ENCODE assay signal across 1 cellular context in genomic region chr14:105397350-105397931, GRCh38.
TF ChIP-seq lines count a peak whose summit lies in the region.

No MANE protein-coding gene starts in this region.

TF ChIP-seq in H1, 55 proteins besides CTCF, POLR2A, EP300 and RAD21:
- TF ChIP-seq TCF12 (IDR thresholded peaks at IDR 0.05; ENCODE audit: low read depth, low read length): no peak
- no peak for TF ChIP-seq EZH2 (IDR thresholded peaks at IDR 0.05; ENCODE audit: low read depth, low read length, severe bottlenecking)
- TF ChIP-seq BCL11A (IDR thresholded peaks at IDR 0.05; ENCODE audit: low read depth in 2 of 2, low read length in 2 of 2): no peak
- TF ChIP-seq EGR1 (IDR thresholded peaks at IDR 0.05; ENCODE audit: borderline replicate concordance, low read depth, low read length): no peak
- no peak for TF ChIP-seq TAF7 (optimal IDR thresholded peaks at IDR 0.05; ENCODE audit: borderline replicate concordance, low read depth, low read length)
- no peak for TF ChIP-seq HDAC2 (IDR thresholded peaks at IDR 0.05; ENCODE audit: borderline replicate concordance in 1 of 2, low read depth in 2 of 2, low read length in 2 of 2)
- TF ChIP-seq GABPA (IDR thresholded peaks at IDR 0.05; ENCODE audit: borderline replicate concordance, insufficient read depth, low read length): no peak
- no peak for TF ChIP-seq CHD2 (IDR thresholded peaks at IDR 0.05; ENCODE audit: low read length)
- TF ChIP-seq SUZ12 (IDR thresholded peaks at IDR 0.05; ENCODE audit: low read length): no peak
- TF ChIP-seq, protein P1, sequence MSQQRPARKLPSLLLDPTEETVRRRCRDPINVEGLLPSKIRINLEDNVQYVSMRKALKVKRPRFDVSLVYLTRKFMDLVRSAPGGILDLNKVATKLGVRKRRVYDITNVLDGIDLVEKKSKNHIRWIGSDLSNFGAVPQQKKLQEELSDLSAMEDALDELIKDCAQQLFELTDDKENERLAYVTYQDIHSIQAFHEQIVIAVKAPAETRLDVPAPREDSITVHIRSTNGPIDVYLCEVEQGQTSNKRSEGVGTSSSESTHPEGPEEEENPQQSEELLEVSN (IDR thresholded peaks at IDR 0.05): no peak
- no peak for TF ChIP-seq SRF (IDR thresholded peaks at IDR 0.05; ENCODE audit: low read depth, low read length)
- no peak for TF ChIP-seq SIRT6 (IDR thresholded peaks at IDR 0.05; ENCODE audit: low read length)
- no peak for TF ChIP-seq TEAD4 (IDR thresholded peaks at IDR 0.05; ENCODE audit: low read depth, low read length)
- TF ChIP-seq SAP30 (IDR thresholded peaks at IDR 0.05; ENCODE audit: insufficient read depth, insufficient replicate concordance, low read length): no peak
